In genomic region chr12:69316784-69317183, GRCh38 we compare ENCODE assay signal across 6 cellular contexts. TPM values are rescaled to one million over a fixed set of nuclear protein-coding genes. Genes with fewer than 3 reads are reported as not detected.
DNase-seq lines count a peak whose midpoint lies in the region; ATAC-seq, FAIRE-seq and TF ChIP-seq lines count a peak whose summit lies in the region.
"Not testable (repeated sequence)": the region's sequence is repeated elsewhere in the genome, so short reads cannot be mapped to it uniquely, and the experiment has no call there.
"Had no signal": no experiment of that assay in that cellular context is flagged by ENCODE, and none has a peak within 500 bp of the region (broad histone marks: within the 10 kb centered on the region; RNA-seq: fewer than 3 reads in every experiment).

No MANE protein-coding gene starts in this region.

- in situ Hi-C loops in HepG2 (cut with HindIII; ENCODE audit: extremely low pct_ligation_motif_present, low pct_unique_long_range_greater_than_20kb) = not testable (repeated sequence)

- not testable (repeated sequence) for H3K79me2 ChIP-seq in HepG2 (ENCODE audit: insufficient read depth, low read length)

- BruUV-seq in HepG2 (replicated peaks; lab: Mats Ljungman, UMichigan) = not testable (repeated sequence)

- not testable (repeated sequence) for TF ChIP-seq CTCF in HepG2 (CRISPR knock-in tag; IDR thresholded peaks at IDR 0.05); liver (IDR thresholded peaks at IDR 0.05; ENCODE audit: low read depth, low read length, missing input control)

- TF ChIP-seq POLR2A in HepG2 (IDR thresholded peaks at IDR 0.05; ENCODE audit: insufficient read depth in 1 of 2, low read depth in 2 of 2, low read length in 2 of 2) = not testable (repeated sequence)

- not testable (repeated sequence) for ATAC-seq in HepG2

- H2AFZ ChIP-seq in HepG2 (ENCODE audit: low read length) = not testable (repeated sequence)

- POLR2A ChIA-PET in HepG2 (lab: Yijun Ruan, JAX) = not testable (repeated sequence)

- H3K9me3 ChIP-seq in HepG2 (ENCODE audit: low read length); liver (ENCODE audit: control insufficient read depth in 4 of 4, low read length in 3 of 4): not testable (repeated sequence)

- not testable (repeated sequence) for H3K36me3 ChIP-seq in HepG2 (replicated peaks in 1 of 2; ENCODE audit: control insufficient read depth in 1 of 2, insufficient read depth in 2 of 2, low read length in 2 of 2); liver (ENCODE audit: control insufficient read depth in 4 of 4, insufficient read depth in 3 of 4, low read depth in 1 of 4, low read length in 3 of 4)

- CTCF ChIA-PET in HepG2 (lab: Yijun Ruan, JAX; ENCODE audit: low intra/inter-chr PET ratio, low total read pairs) = not testable (repeated sequence)

- not testable (repeated sequence) for H3K27me3 ChIP-seq in HepG2 (ENCODE audit: control insufficient read depth in 1 of 2, insufficient read depth in 2 of 2, low read length in 2 of 2); liver (ENCODE audit: control insufficient read depth in 4 of 4, insufficient read depth in 4 of 4, low read length in 3 of 4)

- not testable (repeated sequence) for H3K27ac ChIP-seq in HepG2 (ENCODE audit: extremely low read length, insufficient read depth, low read length); liver (ENCODE audit: low read depth in 1 of 2, low read length in 2 of 2)

- not testable (repeated sequence) for H4K20me1 ChIP-seq in HepG2 (ENCODE audit: insufficient read depth, low read length)

- TF ChIP-seq EP300 in HepG2 (IDR thresholded peaks at IDR 0.05; ENCODE audit: low read depth in 2 of 2, low read length in 2 of 2); HepG2 (CRISPR knock-in tag; IDR thresholded peaks at IDR 0.05; ENCODE audit: borderline replicate concordance): not testable (repeated sequence)

- not testable (repeated sequence) for DNase-seq in HepG2 (ENCODE audit: low spot score)

- not testable (repeated sequence) for H3K4me3 ChIP-seq in HepG2 (replicated peaks in 1 of 3; ENCODE audit: insufficient read depth in 1 of 3, low read depth in 2 of 3, low read length in 3 of 3); liver (ENCODE audit: low read depth in 1 of 3, low read length in 3 of 3)

- not testable (repeated sequence) for FAIRE-seq in HepG2 (lab: Jason Lieb, UNC)

- intact Hi-C loops in HepG2 (cut with micrococcal nuclease; ENCODE audit: unreplicated experiment) = not testable (repeated sequence)

- not testable (repeated sequence) for TF ChIP-seq RAD21 in HepG2 (CRISPR knock-in tag; IDR thresholded peaks at IDR 0.05); liver (IDR thresholded peaks at IDR 0.05)

- H3K4me2 ChIP-seq in HepG2 (ENCODE audit: low read depth, low read length) = not testable (repeated sequence)

- peaks cover 44% of the 10 kb centered on the region for H3K4me1 ChIP-seq in HepG2 (ENCODE audit: insufficient read depth, low read length)
- H3K4me1 ChIP-seq in liver (ENCODE audit: control insufficient read depth in 4 of 4, insufficient read depth in 4 of 4, low read length in 3 of 4) = not testable (repeated sequence)

- H3K9ac ChIP-seq in HepG2 (ENCODE audit: insufficient read depth, low read depth, low read length); liver (ENCODE audit: low read depth in 1 of 2, low read length in 2 of 2): not testable (repeated sequence)

TF ChIP-seq in HepG2, 621 proteins besides CTCF, POLR2A, EP300 and RAD21:
- TF ChIP-seq RARA (CRISPR knock-in tag; IDR thresholded peaks at IDR 0.05) = peak; percentile 21; the same call in 1 of the 2 replicates
- TF ChIP-seq PPARG (CRISPR knock-in tag; conservative IDR thresholded peaks at IDR 0.05) = peak; percentile 60; the same call in 1 of the 2 replicates
- TF ChIP-seq RXRB (CRISPR knock-in tag; IDR thresholded peaks at IDR 0.05; ENCODE audit: borderline replicate concordance) = peak; percentile 53; the same call in 1 of the 2 replicates

TF ChIP-seq in liver, 16 proteins besides CTCF, POLR2A, EP300 and RAD21:
- peak; percentile 23 to 41 for TF ChIP-seq HNF4A (conservative IDR thresholded peaks at IDR 0.05)
- peak in 1 of 2 donors; percentile 29 for TF ChIP-seq RXRA (IDR thresholded peaks at IDR 0.05)

RNA-seq across cellular contexts. Expression of gene LYZ, which starts 31.4 kb away (rescaled TPM):
- total RNA-seq in HepG2 (2016; rRNA removed; fragmentation: Illumina TruSeq; extraction: Trizol) = 1,312 and 2,054 TPM in 2 replicates
- 154 and 157 TPM in 2 replicates for total RNA-seq in HepG2 (2016; cell fraction: cytosol; rRNA removed; fragmentation: Illumina TruSeq; extraction: Trizol; ENCODE audit: low read depth)
- total RNA-seq in HepG2 (2016; cell fraction: insoluble cytoplasmic fraction; rRNA removed; fragmentation: Illumina TruSeq; extraction: Trizol) = 1,332 and 2,132 TPM in 2 replicates
- 312 and 354 TPM in 2 replicates for total RNA-seq in HepG2 (2016; cell fraction: membrane; rRNA removed; fragmentation: Illumina TruSeq; extraction: Trizol)
- 1,314 and 1,505 TPM in 2 replicates for total RNA-seq in HepG2 (2016; cell fraction: nucleus; rRNA removed; fragmentation: Illumina TruSeq; extraction: Trizol)
- polyA plus RNA-seq in HepG2 (2011; rRNA removed) = 1,560 and 1,788 TPM in 2 replicates
- 1,336 TPM in 2 replicates for polyA plus RNA-seq in HepG2 (2011; cell fraction: cytosol; rRNA removed)
- 253 and 317 TPM in 2 replicates for polyA plus RNA-seq in HepG2 (2011; cell fraction: nucleus; rRNA removed)
- 2,246 and 4,153 TPM in 2 replicates for polyA plus RNA-seq in HepG2 (2012)
- 159 and 162 TPM in 2 replicates for polyA plus RNA-seq in HepG2 (2016; cell fraction: cytosol; fragmentation: Illumina TruSeq; extraction: Trizol; ENCODE audit: low read depth)
- polyA plus RNA-seq in HepG2 (2016; cell fraction: insoluble cytoplasmic fraction; fragmentation: Illumina TruSeq; extraction: Trizol; ENCODE audit: low read depth) = 1,264 and 1,284 TPM in 2 replicates
- polyA plus RNA-seq in HepG2 (2016; cell fraction: membrane; fragmentation: Illumina TruSeq; extraction: Trizol; ENCODE audit: low read depth) = 279 and 297 TPM in 2 replicates
- 2,068 and 2,203 TPM in 2 replicates for polyA plus RNA-seq in HepG2 (2016; cell fraction: nucleus; fragmentation: Illumina TruSeq; extraction: Trizol; ENCODE audit: insufficient read depth, low read depth)
- 0.80 and 1,221 TPM in 2 replicates for polyA minus RNA-seq in HepG2 (2011; rRNA and poly(A)+ RNA removed; ENCODE audit: low replicate concordance)
- polyA minus RNA-seq in HepG2 (2011; cell fraction: cytosol; rRNA and poly(A)+ RNA removed) = 3,146 and 3,201 TPM in 2 replicates
- 420 and 665 TPM in 2 replicates for polyA minus RNA-seq in HepG2 (2011; cell fraction: nucleus; rRNA and poly(A)+ RNA removed)
- total RNA-seq in liver = 100 to 1,000 TPM in 1 of 2 donors, 10 to 100 TPM in 1; 24.7 to 141 TPM
- polyA plus RNA-seq in liver = 10 to 100 TPM; 11.5 to 42.3 TPM
- total RNA-seq: Daoy had no signal
- polyA plus RNA-seq: AG04450; BJ; CD8-positive, alpha-beta memory T cell had no signal

RNA-seq across cellular contexts. Expression of gene YEATS4, which starts 42.8 kb away (rescaled TPM):
- total RNA-seq in HepG2 (2016; rRNA removed; fragmentation: Illumina TruSeq; extraction: Trizol) (45.0 and 51.7 TPM in 2 replicates), liver (10 to 100 TPM; 20.3 to 23.8 TPM)
- 11.6 and 14.0 TPM in 2 replicates for total RNA-seq in HepG2 (2016; cell fraction: cytosol; rRNA removed; fragmentation: Illumina TruSeq; extraction: Trizol; ENCODE audit: low read depth)
- 45.7 and 59.8 TPM in 2 replicates for total RNA-seq in HepG2 (2016; cell fraction: insoluble cytoplasmic fraction; rRNA removed; fragmentation: Illumina TruSeq; extraction: Trizol)
- 25.6 and 27.0 TPM in 2 replicates for total RNA-seq in HepG2 (2016; cell fraction: membrane; rRNA removed; fragmentation: Illumina TruSeq; extraction: Trizol)
- 21.7 and 27.0 TPM in 2 replicates for total RNA-seq in HepG2 (2016; cell fraction: nucleus; rRNA removed; fragmentation: Illumina TruSeq; extraction: Trizol)
- polyA plus RNA-seq in HepG2 (2011; rRNA removed) (10.0 and 16.8 TPM in 2 replicates), liver (10 to 100 TPM in 1 of 2 donors, 1 to 10 TPM in 1; 9.9 to 10.6 TPM)
- polyA plus RNA-seq in HepG2 (2011; cell fraction: cytosol; rRNA removed) = 16.1 and 23.0 TPM in 2 replicates
- 6.9 and 7.4 TPM in 2 replicates for polyA plus RNA-seq in HepG2 (2011; cell fraction: nucleus; rRNA removed)
- polyA plus RNA-seq in HepG2 (2012) = 17.1 and 21.3 TPM in 2 replicates
- 10.2 and 11.1 TPM in 2 replicates for polyA plus RNA-seq in HepG2 (2016; cell fraction: cytosol; fragmentation: Illumina TruSeq; extraction: Trizol; ENCODE audit: low read depth)
- polyA plus RNA-seq in HepG2 (2016; cell fraction: insoluble cytoplasmic fraction; fragmentation: Illumina TruSeq; extraction: Trizol; ENCODE audit: low read depth) = 58.2 and 68.3 TPM in 2 replicates
- 21.0 and 21.8 TPM in 2 replicates for polyA plus RNA-seq in HepG2 (2016; cell fraction: membrane; fragmentation: Illumina TruSeq; extraction: Trizol; ENCODE audit: low read depth)
- 28.6 and 30.9 TPM in 2 replicates for polyA plus RNA-seq in HepG2 (2016; cell fraction: nucleus; fragmentation: Illumina TruSeq; extraction: Trizol; ENCODE audit: insufficient read depth, low read depth)
- polyA minus RNA-seq in HepG2 (2011; rRNA and poly(A)+ RNA removed; ENCODE audit: low replicate concordance) = 7.0 and 10.3 TPM in 2 replicates
- 10.5 and 11.3 TPM in 2 replicates for polyA minus RNA-seq in HepG2 (2011; cell fraction: cytosol; rRNA and poly(A)+ RNA removed)
- polyA minus RNA-seq in HepG2 (2011; cell fraction: nucleus; rRNA and poly(A)+ RNA removed) = 16.4 and 19.7 TPM in 2 replicates
